20 cellular contexts compared by ENCODE assay signal in genomic region chr7:142579946-142580345, GRCh38.
DNase-seq lines count a peak whose midpoint lies in the region; ATAC-seq and TF ChIP-seq lines count a peak whose summit lies in the region.
"Had no signal": no experiment of that assay in that cellular context is flagged by ENCODE, and none has a peak within 500 bp of the region (broad histone marks: within the 10 kb centered on the region; RNA-seq: fewer than 3 reads in every experiment).

No MANE protein-coding gene starts in this region.

- H3K27me3 Mint-ChIP-seq in CD4-positive, alpha-beta memory T cell = peaks cover 0 to 1% of the 10 kb centered on the region in 2 donors
- H3K27me3 Mint-ChIP-seq in activated CD8-positive, alpha-beta T cell treated with anti-CD3 and anti-CD28 coated beads, Interleukin-2, amount 10 ng/mL, durations not matched to agents 7 days and 5 days (ENCODE audit: low read depth) = no peaks in the 10 kb centered on the region
- no peaks in the 10 kb centered on the region for H3K27me3 Mint-ChIP-seq in effector memory CD8-positive, alpha-beta T cell

- H3K9me3 ChIP-seq in CD4-positive, alpha-beta memory T cell (ENCODE audit: control insufficient read depth in 1 of 2, low read length in 2 of 2) = no peaks in the 10 kb centered on the region
- H3K9me3 ChIP-seq in left lung = no peaks in the 10 kb centered on the region
- H3K9me3 ChIP-seq: SK-N-SH had no signal

- H3K4me1 Mint-ChIP-seq in CD4-positive, alpha-beta memory T cell = peaks cover 15 to 28% (median 23%) of the 10 kb centered on the region in 4 donors
- H3K4me1 Mint-ChIP-seq in activated CD8-positive, alpha-beta T cell treated with anti-CD3 and anti-CD28 coated beads, Interleukin-2, amount 10 ng/mL, durations not matched to agents 7 days and 5 days (ENCODE audit: low read depth) = peaks cover 28% of the 10 kb centered on the region
- peaks cover 3 to 4% of the 10 kb centered on the region in 2 donors for H3K4me1 Mint-ChIP-seq in effector memory CD8-positive, alpha-beta T cell (ENCODE audit: low read depth in 2 of 2)

- POLR2A ChIA-PET in CD4-positive, alpha-beta memory T cell (lab: Charles Lee; ENCODE audit: partially characterized antibody) = interaction anchor here (0.8 to 2.9 kb wide), 4 partner anchors 17 to 229 kb away, joined by 3 to 9 read pairs (median 6); no protein-coding TSS in a partner anchor
- POLR2A ChIA-PET in activated CD8-positive, alpha-beta T cell treated with anti-CD3 and anti-CD28 coated beads, Interleukin-2, amount 10 ng/mL, durations not matched to agents 7 days and 5 days (lab: Charles Lee) = interaction anchor here (0.6 to 1.0 kb wide), 2 partner anchors 45 to 700 kb away, joined by 3 read pairs; no protein-coding TSS in a partner anchor

- no peak overlapping the region for H3K27ac ChIP-seq in CD4-positive, alpha-beta memory T cell (ENCODE audit: low read depth, low read length)
- H3K27ac ChIP-seq in left lung = no peak overlapping the region
- H3K27ac ChIP-seq: parathyroid adenoma had no signal

- no peak for DNase-seq in CD4-positive, alpha-beta memory T cell
- no peak for DNase-seq in activated CD8-positive, alpha-beta T cell treated with anti-CD3 and anti-CD28 coated beads, Interleukin-2, amount 10 ng/mL, durations not matched to agents 7 days and 5 days
- DNase-seq in GM19240 (ENCODE audit: insufficient read length, low spot score) (no peak), left lung (no peak), DMS153 (lab: John Stamatoyannopoulos, UW) (no peak)
- no peak for DNase-seq in effector memory CD8-positive, alpha-beta T cell
- DNase-seq: activated CD8-positive, alpha-beta memory T cell treated with anti-CD3 and anti-CD28 coated beads, Interleukin-2, amount 50 U/mL, for 4 hours; effector CD8-positive, alpha-beta T cell; GOT3; hypothalamus; NCI-H1930; NCI-H526; PC-3; SK-N-SH; small intestine; stimulated activated naive CD4-positive, alpha-beta T cell treated with Interleukin-2 at 50 U/mL for 16 hours had no signal

- no peaks in the 10 kb centered on the region for H3K36me3 Mint-ChIP-seq in CD4-positive, alpha-beta memory T cell
- peaks cover 3% of the 10 kb centered on the region for H3K36me3 Mint-ChIP-seq in activated CD8-positive, alpha-beta T cell treated with anti-CD3 and anti-CD28 coated beads, Interleukin-2, amount 10 ng/mL, durations not matched to agents 7 days and 5 days (ENCODE audit: low read depth)
- no peaks in the 10 kb centered on the region for H3K36me3 Mint-ChIP-seq in effector memory CD8-positive, alpha-beta T cell (ENCODE audit: insufficient read depth)

- peak overlapping the region in 4 of 8 donors; percentile 6 to 41 (median 22) for H3K4me3 Mint-ChIP-seq in CD4-positive, alpha-beta memory T cell
- peak overlapping the region; percentile 22 for H3K4me3 Mint-ChIP-seq in activated CD8-positive, alpha-beta T cell treated with anti-CD3 and anti-CD28 coated beads, Interleukin-2, amount 10 ng/mL, durations not matched to agents 7 days and 5 days
- H3K4me3 Mint-ChIP-seq in effector memory CD8-positive, alpha-beta T cell = no peak overlapping the region

- CTCF ChIA-PET in CD4-positive, alpha-beta memory T cell (lab: Charles Lee; ENCODE audit: partially characterized antibody) = interaction anchor here (0.9 to 2.1 kb wide), 2 partner anchors 11 to 44 kb away, joined by 4 to 6 read pairs; no protein-coding TSS in a partner anchor
- CTCF ChIA-PET in activated CD8-positive, alpha-beta T cell treated with anti-CD3 and anti-CD28 coated beads, Interleukin-2, amount 10 ng/mL, durations not matched to agents 7 days and 5 days (lab: Charles Lee) = interaction anchor here (1.9 kb wide), 1 partner anchor 9 kb away, joined by 7 read pairs; no protein-coding TSS in a partner anchor

- ATAC-seq in GM19372 (IDR thresholded peaks at IDR 0.05; ENCODE audit: low read depth, unreplicated experiment) = peak; percentile 37
- ATAC-seq in HG03097 (IDR thresholded peaks at IDR 0.05; ENCODE audit: low FRiP score, unreplicated experiment) = peak; percentile 35
- ATAC-seq in activated CD8-positive, alpha-beta T cell treated with anti-CD3 and anti-CD28 coated beads, Interleukin-2, amount 10 ng/mL, durations not matched to agents 7 days and 5 days = no peak
- no peak for ATAC-seq in effector memory CD8-positive, alpha-beta T cell (replicated peaks)
- no peak for ATAC-seq in left lung
- ATAC-seq: left lobe of liver, PC-3 had no signal

- no peak overlapping the region for H3K4me3 ChIP-seq in CD4-positive, alpha-beta memory T cell (ENCODE audit: low read length in 2 of 2)
- no peak overlapping the region for H3K4me3 ChIP-seq in left lung

- peaks cover 19% of the 10 kb centered on the region for H3K4me1 ChIP-seq in CD4-positive, alpha-beta memory T cell (ENCODE audit: insufficient read depth, low read length)
- peaks cover 0 to 2% of the 10 kb centered on the region in 2 donors for H3K4me1 ChIP-seq in left lung
- H3K4me1 ChIP-seq: parathyroid adenoma had no signal

- no peaks in the 10 kb centered on the region for H3K36me3 ChIP-seq in CD4-positive, alpha-beta memory T cell (ENCODE audit: insufficient read depth, low read length)
- H3K36me3 ChIP-seq in left lung = no peaks in the 10 kb centered on the region

- H3K9me3 Mint-ChIP-seq in CD4-positive, alpha-beta memory T cell = no peaks in the 10 kb centered on the region
- H3K9me3 Mint-ChIP-seq in activated CD8-positive, alpha-beta T cell treated with anti-CD3 and anti-CD28 coated beads, Interleukin-2, amount 10 ng/mL, durations not matched to agents 7 days and 5 days (ENCODE audit: insufficient read depth) = no peaks in the 10 kb centered on the region
- no peaks in the 10 kb centered on the region for H3K9me3 Mint-ChIP-seq in effector memory CD8-positive, alpha-beta T cell

- intact Hi-C loops in CD4-positive, alpha-beta memory T cell (cut with micrococcal nuclease) = loop anchor here (10.0 kb wide), 1 partner anchor 85 kb away; no protein-coding TSS in a partner anchor
- intact Hi-C loops in left lung (cut with DNase I) = no loop called here

- no peaks in the 10 kb centered on the region for H3K27me3 ChIP-seq in CD4-positive, alpha-beta memory T cell (ENCODE audit: insufficient read depth, low read length)
- no peaks in the 10 kb centered on the region for H3K27me3 ChIP-seq in left lung

- no peak for TF ChIP-seq CTCF in left lung (IDR thresholded peaks at IDR 0.05)

- peak overlapping the region in 6 of 7 donors; percentile 16 to 69 (median 50) for H3K27ac Mint-ChIP-seq in CD4-positive, alpha-beta memory T cell
- H3K27ac Mint-ChIP-seq in activated CD8-positive, alpha-beta T cell treated with anti-CD3 and anti-CD28 coated beads, Interleukin-2, amount 10 ng/mL, durations not matched to agents 7 days and 5 days = peak overlapping the region; percentile 56
- H3K27ac Mint-ChIP-seq in effector memory CD8-positive, alpha-beta T cell = peak overlapping the region in 1 of 2 donors; percentile 66

Comparison
In these comparisons a context has a peak if more than half of its experiments do, and no peak if none do; other contexts are left out.
1. ATAC-seq: peak in GM19372 (single experiment) and HG03097 (single experiment); none in activated CD8-positive, alpha-beta T cell treated with anti-CD3 and anti-CD28 coated beads, Interleukin-2, amount 10 ng/mL, durations not matched to agents 7 days and 5 days (single experiment), effector memory CD8-positive, alpha-beta T cell (single experiment) and left lung (single experiment).